1 cellular context compared by ENCODE assay signal in genomic region chr4:3473251-3473942, GRCh38.
TF ChIP-seq lines count a peak whose summit lies in the region.

No MANE protein-coding gene starts in this region.

TF ChIP-seq in GM12878, 131 proteins besides CTCF, POLR2A, EP300 and RAD21:
- no peak for TF ChIP-seq HDAC6 (IDR thresholded peaks at IDR 0.05; ENCODE audit: unreplicated experiment)
- no peak for TF ChIP-seq NR2C2 (IDR thresholded peaks at IDR 0.05; ENCODE audit: borderline replicate concordance, control insufficient read depth, insufficient read length, low read depth)
- peak; percentile 68 for TF ChIP-seq BCL3 (IDR thresholded peaks at IDR 0.05; ENCODE audit: borderline replicate concordance, insufficient read depth, low read depth, low read length, poor library complexity, severe bottlenecking)
- TF ChIP-seq SREBF1 (IDR thresholded peaks at IDR 0.05; ENCODE audit: low read length), result no peak
- TF ChIP-seq HDAC2 (IDR thresholded peaks at IDR 0.05), result no peak
- TF ChIP-seq ZBED1 (IDR thresholded peaks at IDR 0.05; ENCODE audit: borderline replicate concordance), result no peak
- TF ChIP-seq TAF1 (IDR thresholded peaks at IDR 0.05; ENCODE audit: borderline replicate concordance, low read depth, low read length), result no peak
- no peak for TF ChIP-seq SMARCA5 (IDR thresholded peaks at IDR 0.05)
- TF ChIP-seq TCF7 (IDR thresholded peaks at IDR 0.05; ENCODE audit: borderline replicate concordance), result no peak
